1 cellular context compared by ENCODE assay signal in the genomic region with DNA sequence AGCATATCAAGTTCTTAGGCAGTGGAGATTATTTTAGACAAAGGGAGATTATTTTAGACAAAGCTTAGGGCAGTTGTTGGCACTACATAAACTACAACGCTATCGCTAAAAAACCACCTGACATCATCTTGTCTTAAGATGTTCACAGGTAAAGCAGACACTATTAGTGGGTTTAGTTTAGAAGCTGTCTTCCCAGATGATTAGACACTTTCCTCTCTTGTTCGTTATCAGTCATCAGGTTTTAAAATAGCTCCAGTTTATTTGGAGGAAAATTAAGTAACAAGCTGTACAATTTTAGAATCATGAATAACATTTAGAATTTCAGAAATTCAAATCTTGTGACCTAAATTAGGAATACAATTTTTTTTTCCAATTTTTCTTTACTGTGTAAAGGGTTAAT.
TF ChIP-seq lines count a peak whose summit lies in the region.

No MANE protein-coding gene starts in this region.

TF ChIP-seq in IMR-90, 13 proteins besides CTCF, POLR2A, EP300 and RAD21:
- no peak for TF ChIP-seq SMC3 (IDR thresholded peaks at IDR 0.05; ENCODE audit: low read depth, low read length)
